ENCODE assay signal across 34 cellular contexts in the genomic region with DNA sequence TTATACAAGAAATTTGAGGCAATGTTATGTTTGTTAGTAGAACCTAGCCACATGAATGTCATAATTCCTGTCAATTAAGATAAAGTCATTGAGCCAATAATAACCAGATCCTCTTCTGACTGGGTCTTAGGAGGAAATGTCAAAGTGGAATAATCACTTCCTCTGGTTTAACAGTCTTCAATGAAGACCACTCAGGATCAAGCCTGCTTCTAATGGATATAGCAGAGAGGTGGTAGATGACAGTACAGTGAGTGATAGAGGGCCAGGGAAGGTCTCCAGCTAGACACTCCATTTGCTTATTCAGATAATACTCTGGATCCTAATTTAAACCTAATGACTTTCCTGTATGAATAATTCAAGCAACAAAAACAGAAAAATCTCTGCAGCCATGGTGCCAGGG.
"Had no signal": no experiment of that assay in that cellular context is flagged by ENCODE, and none has a peak within 500 bp of the region (broad histone marks: within the 10 kb centered on the region; RNA-seq: fewer than 3 reads in every experiment).

No MANE protein-coding gene starts in this region.

- H3K36me3 ChIP-seq: adrenal gland, brain microvascular endothelial cell, breast epithelium had no signal

- DNase-seq: activated B cell treated with CpG ODN at 0.5 μM for 24 hours; activated CD4-positive, alpha-beta memory T cell treated with anti-CD3 and anti-CD28 coated beads for 36 hours; activated CD4-positive, alpha-beta T cell treated with anti-CD3 and anti-CD28 coated beads for 4 hours; activated CD4-positive, alpha-beta T cell treated with anti-CD3 and anti-CD28 coated beads, Interleukin-2, amount 10 ng/mL, durations not matched to agents 24 days and 14 days; activated CD4-positive, alpha-beta T cell treated with anti-CD3 and anti-CD28 coated beads, Interleukin-2, amount 50 U/mL, for 1 hour; activated CD4-positive, alpha-beta T cell treated with anti-CD3 and anti-CD28 coated beads, Interleukin-2, amount 50 U/mL, for 4 hours; activated CD4-positive, CD25-positive, alpha-beta regulatory T cell treated with anti-CD3 and anti-CD28 coated beads, Interleukin-2, amount 50 U/mL, for 72 hours; activated CD8-positive, alpha-beta memory T cell treated with anti-CD3 and anti-CD28 coated beads, Interleukin-2, amount 50 U/mL, for 4 hours; activated CD8-positive, alpha-beta T cell treated with anti-CD3 and anti-CD28 coated beads for 36 hours; activated effector memory CD4-positive, alpha-beta T cell treated with anti-CD3 and anti-CD28 coated beads, Interleukin-2, amount 50 U/mL, for 16 hours; activated gamma-delta T cell treated with Interleukin-2 at 50 U/mL for 16 hours; activated naive CD4-positive, alpha-beta T cell; activated naive CD4-positive, alpha-beta T cell treated with anti-CD3 and anti-CD28 coated beads for 36 hours; activated naive CD4-positive, alpha-beta T cell treated with anti-CD3 and anti-CD28 coated beads, Interleukin-2, amount 50 U/mL, for 16 hours; activated naive CD8-positive, alpha-beta T cell treated with anti-CD3 and anti-CD28 coated beads for 36 hours; activated T-cell treated with anti-CD3 and anti-CD28 coated beads for 4 hours; activated T-cell treated with anti-CD3 and anti-CD28 coated beads, Interleukin-2, amount 50 U/mL, for 1 hour; activated T-cell treated with anti-CD3 and anti-CD28 coated beads, Interleukin-2, amount 50 U/mL, for 4 hours; activated T-cell treated with anti-CD3 and anti-CD28 coated beads, Interleukin-2, amount 50 U/mL, for 72 hours; adrenal gland; amniotic stem cell; aorta; body of pancreas; brain microvascular endothelial cell; central memory CD4-positive, alpha-beta T cell; T-helper 17 cell; T-helper 9 cell had no signal

- H3K4me3 ChIP-seq: adrenal gland, body of pancreas, breast epithelium had no signal

- H3K4me1 ChIP-seq: adrenal gland, body of pancreas, breast epithelium had no signal

- FAIRE-seq: astrocyte, colon, TTC549 had no signal

- ATAC-seq: activated CD8-positive, alpha-beta T cell treated with anti-CD3 and anti-CD28 coated beads for 36 hours; activated naive CD4-positive, alpha-beta T cell treated with anti-CD3 and anti-CD28 coated beads, Interleukin-2, amount 50 U/mL, for 72 hours; activated T-cell treated with anti-CD3 and anti-CD28 coated beads, Interleukin-2, amount 50 U/mL, for 4 hours; activated T-cell treated with anti-CD3 and anti-CD28 coated beads, Interleukin-2, amount 50 U/mL, for 72 hours; activated T-helper 17 cell treated with anti-CD3 and anti-CD28 coated beads, Interleukin-2, amount 50 U/mL, for 72 hours; body of pancreas; T-helper 17 cell had no signal

- H3K27me3 ChIP-seq: adrenal gland, body of pancreas, brain microvascular endothelial cell, breast epithelium had no signal

- H3K9me3 ChIP-seq: adrenal gland, body of pancreas, breast epithelium had no signal

- H3K27ac ChIP-seq: adrenal gland, body of pancreas, brain microvascular endothelial cell, breast epithelium, VCaP had no signal
